24 cellular contexts compared by ENCODE assay signal in genomic region chr7:89238156-89238555, GRCh38.
DNase-seq lines count a peak whose midpoint lies in the region; ATAC-seq and TF ChIP-seq lines count a peak whose summit lies in the region.
"Had no signal": no experiment of that assay in that cellular context is flagged by ENCODE, and none has a peak within 500 bp of the region (broad histone marks: within the 10 kb centered on the region; RNA-seq: fewer than 3 reads in every experiment).

No MANE protein-coding gene starts in this region.

- DNase-seq in AG09309 (ENCODE audit: low read depth) (peak; percentile 1), HCEC 1CT (peak; percentile 92), choroid plexus epithelial cell (ENCODE audit: low read depth) (peak; percentile 5), kidney tubule cell (ENCODE audit: low spot score) (peak; percentile 7), NCI-H510A (lab: John Stamatoyannopoulos, UW) (no peak)
- DNase-seq: activated CD4-positive, alpha-beta T cell treated with anti-CD3 and anti-CD28 coated beads, Interleukin-2, amount 50 U/mL, for 1 hour; activated CD8-positive, alpha-beta memory T cell treated with anti-CD3 and anti-CD28 coated beads, Interleukin-2, amount 50 U/mL, for 48 hours; activated effector memory CD4-positive, alpha-beta T cell treated with anti-CD3 and anti-CD28 coated beads, Interleukin-2, amount 50 U/mL, for 16 hours; adrenal gland; Calu3; central memory CD4-positive, alpha-beta T cell; left ventricle myocardium inferior; midbrain; NCI-H1436 treated with DMSO at 0.1 percent for 48 hours; nephron progenitor cell; posterior cingulate gyrus; SHP77 treated with DMSO at 0.1 percent for 48 hours; stimulated activated CD4-positive, alpha-beta T cell treated with anti-CD3 and anti-CD28 coated beads, Interleukin-1b, Interleukin-23, amount 100 ng/mL, for 48 hours; tibial artery had no signal

- no peak overlapping the region for H3K4me3 ChIP-seq in AG09309 (ENCODE audit: control insufficient read depth, low read depth, low read length)
- H3K4me3 ChIP-seq in choroid plexus epithelial cell (ENCODE audit: low read depth, low read length): no peak overlapping the region
- H3K4me3 ChIP-seq: adrenal gland, BLaER1, left ventricle myocardium inferior, MG63, tibial artery had no signal

- no peak for ATAC-seq in GM21825 (IDR thresholded peaks at IDR 0.05; ENCODE audit: unreplicated experiment)
- no peak for ATAC-seq in GM19324 (IDR thresholded peaks at IDR 0.05; ENCODE audit: low FRiP score, unreplicated experiment)
- ATAC-seq: stimulated activated memory B cell treated with anti-CD40 and anti-IgM and Interleukin-4, amounts not matched to agents 10 μg/mL and 1 μg/mL and 100 μg/mL, for 72 hours had no signal

- no peak for TF ChIP-seq CTCF in AG09309 (IDR thresholded peaks at IDR 0.05; ENCODE audit: control insufficient read depth, insufficient read depth, low read depth, low read length, missing control alignments)
- no peak for TF ChIP-seq CTCF in choroid plexus epithelial cell (conservative IDR thresholded peaks at IDR 0.05; ENCODE audit: low read depth, low read length)
